ENCODE assay signal across 1 cellular context in the genomic region with DNA sequence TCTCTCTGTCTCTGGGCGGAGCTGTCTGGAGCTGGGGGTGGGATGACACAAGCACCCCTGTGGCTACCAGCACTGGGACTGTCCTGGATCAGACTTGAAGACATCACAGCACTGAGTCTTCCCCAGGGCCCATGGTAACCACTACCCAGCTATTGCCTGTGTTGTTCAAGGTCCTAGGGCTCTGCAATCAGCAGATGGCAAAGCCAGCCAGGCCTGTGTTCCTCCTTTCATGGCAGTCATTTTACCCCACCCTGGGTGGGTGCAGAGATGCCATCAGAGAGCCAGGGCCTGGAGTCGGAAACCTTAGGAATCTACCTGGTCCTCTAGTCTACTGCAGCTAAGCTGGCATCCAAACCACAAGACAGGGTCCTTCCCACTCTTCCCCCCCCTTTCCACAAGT.
TF ChIP-seq lines count a peak whose summit lies in the region.

No MANE protein-coding gene starts in this region.

TF ChIP-seq in H1, 55 proteins besides CTCF, POLR2A, EP300 and RAD21:
- no peak for TF ChIP-seq SP1 (IDR thresholded peaks at IDR 0.05; ENCODE audit: low read depth, low read length)
- no peak for TF ChIP-seq RBBP5 (IDR thresholded peaks at IDR 0.05; ENCODE audit: borderline replicate concordance, low read depth, low read length)
- TF ChIP-seq, protein P1, sequence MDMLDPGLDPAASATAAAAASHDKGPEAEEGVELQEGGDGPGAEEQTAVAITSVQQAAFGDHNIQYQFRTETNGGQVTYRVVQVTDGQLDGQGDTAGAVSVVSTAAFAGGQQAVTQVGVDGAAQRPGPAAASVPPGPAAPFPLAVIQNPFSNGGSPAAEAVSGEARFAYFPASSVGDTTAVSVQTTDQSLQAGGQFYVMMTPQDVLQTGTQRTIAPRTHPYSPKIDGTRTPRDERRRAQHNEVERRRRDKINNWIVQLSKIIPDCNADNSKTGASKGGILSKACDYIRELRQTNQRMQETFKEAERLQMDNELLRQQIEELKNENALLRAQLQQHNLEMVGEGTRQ (IDR thresholded peaks at IDR 0.05; ENCODE audit: low read length): no peak
- no peak for TF ChIP-seq POLR2AphosphoS5 (IDR thresholded peaks at IDR 0.05; ENCODE audit: low read depth, low read length)
- TF ChIP-seq, protein P2, sequence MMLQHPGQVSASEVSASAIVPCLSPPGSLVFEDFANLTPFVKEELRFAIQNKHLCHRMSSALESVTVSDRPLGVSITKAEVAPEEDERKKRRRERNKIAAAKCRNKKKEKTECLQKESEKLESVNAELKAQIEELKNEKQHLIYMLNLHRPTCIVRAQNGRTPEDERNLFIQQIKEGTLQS (IDR thresholded peaks at IDR 0.05; ENCODE audit: insufficient read depth, low read depth, low read length): no peak
- no peak for TF ChIP-seq TBP (IDR thresholded peaks at IDR 0.05; ENCODE audit: low read depth, low read length)
- TF ChIP-seq ZNF274 (IDR thresholded peaks at IDR 0.05; ENCODE audit: borderline replicate concordance, extremely low read depth, low read length): no peak
- TF ChIP-seq YY1 (IDR thresholded peaks at IDR 0.05; ENCODE audit: low read depth, low read length): no peak
- no peak for TF ChIP-seq PHF8 (conservative IDR thresholded peaks at IDR 0.05; ENCODE audit: low read depth, low read length)
- TF ChIP-seq CHD1 (IDR thresholded peaks at IDR 0.05; ENCODE audit: low read depth, low read length): no peak
- no peak for TF ChIP-seq CHD7 (IDR thresholded peaks at IDR 0.05; ENCODE audit: insufficient replicate concordance, low read length)
- no peak for TF ChIP-seq ATF2 (IDR thresholded peaks at IDR 0.05; ENCODE audit: low read length)
- no peak for TF ChIP-seq BACH1 (IDR thresholded peaks at IDR 0.05; ENCODE audit: low read length)
- TF ChIP-seq RXRA (IDR thresholded peaks at IDR 0.05; ENCODE audit: insufficient read depth, low read depth, low read length): no peak
- no peak for TF ChIP-seq GABPA (IDR thresholded peaks at IDR 0.05; ENCODE audit: borderline replicate concordance, insufficient read depth, low read length)
- no peak for TF ChIP-seq NANOG (IDR thresholded peaks at IDR 0.05; ENCODE audit: insufficient read depth, low read depth, low read length, poor library complexity, severe bottlenecking)
- no peak for TF ChIP-seq CREB1 (IDR thresholded peaks at IDR 0.05)
TF ChIP-seq in H1: peak in this region for 0.
